ENCODE assay signal across 23 cellular contexts in genomic region chr11:111672949-111673348, GRCh38.
"Had no signal": no experiment of that assay in that cellular context is flagged by ENCODE, and none has a peak within 500 bp of the region (broad histone marks: within the 10 kb centered on the region; RNA-seq: fewer than 3 reads in every experiment).

No MANE protein-coding gene starts in this region.

- H3K27me3 ChIP-seq: brain microvascular endothelial cell, cardiac muscle cell, MG63, Peyer's patch, SJSA1 had no signal

- H3K4me3 ChIP-seq: cardiac muscle cell, MG63, Peyer's patch, SJSA1 had no signal

- ATAC-seq: activated CD4-positive, CD25-positive, alpha-beta regulatory T cell treated with anti-CD3 and anti-CD28 coated beads, Interleukin-2, amount 50 U/mL, for 24 hours; activated CD8-positive, alpha-beta T cell treated with anti-CD3 and anti-CD28 coated beads, Interleukin-2, amount 10 ng/mL, durations not matched to agents 7 days and 5 days; SK-N-SH treated with all-trans-retinoic acid at 6 μM for 48 hours had no signal

- H3K9me3 ChIP-seq: MG63, Peyer's patch, SJSA1 had no signal

- DNase-seq: activated CD4-positive, alpha-beta T cell treated with anti-CD3 and anti-CD28 coated beads, Interleukin-2, amount 10 ng/mL, durations not matched to agents 24 days and 14 days; activated CD8-positive, alpha-beta T cell treated with anti-CD3 and anti-CD28 coated beads, Interleukin-2, amount 10 ng/mL, durations not matched to agents 7 days and 5 days; activated T-cell treated with anti-CD3 and anti-CD28 coated beads, Interleukin-2, amount 50 U/mL, for 48 hours; brain microvascular endothelial cell; cerebellar nuclear complex; MG63; MV-4-11; NCI-H1092 treated with DMSO at 0.1 percent for 48 hours; NCI-H1417 treated with DMSO at 0.1 percent for 48 hours; NCI-H1694; NCI-H2029; NCI-H2107; NCI-H2171 treated with DMSO at 0.1 percent for 48 hours; NCI-H226; NCI-H69; Peyer's patch; SHP77; SW 1271 had no signal

- H3K9me3 Mint-ChIP-seq: activated CD4-positive, alpha-beta T cell treated with anti-CD3 and anti-CD28 coated beads, Interleukin-2, amount 10 ng/mL, durations not matched to agents 24 days and 14 days; activated naive CD4-positive, alpha-beta T cell treated with anti-CD3 and anti-CD28 coated beads, Interleukin-2, amount 50 U/mL, for 24 hours had no signal

- H3K27me3 Mint-ChIP-seq: activated CD4-positive, alpha-beta T cell treated with anti-CD3 and anti-CD28 coated beads, Interleukin-2, amount 10 ng/mL, durations not matched to agents 24 days and 14 days; activated naive CD4-positive, alpha-beta T cell treated with anti-CD3 and anti-CD28 coated beads, Interleukin-2, amount 50 U/mL, for 24 hours had no signal

- H3K27ac Mint-ChIP-seq: activated CD8-positive, alpha-beta T cell treated with anti-CD3 and anti-CD28 coated beads, Interleukin-2, amount 10 ng/mL, durations not matched to agents 7 days and 5 days; activated naive CD4-positive, alpha-beta T cell treated with anti-CD3 and anti-CD28 coated beads, Interleukin-2, amount 50 U/mL, for 24 hours had no signal

- H3K4me1 Mint-ChIP-seq: activated naive CD4-positive, alpha-beta T cell treated with anti-CD3 and anti-CD28 coated beads, Interleukin-2, amount 50 U/mL, for 24 hours had no signal

- H3K27ac ChIP-seq: brain microvascular endothelial cell, cardiac muscle cell, Peyer's patch, SJSA1 had no signal

- H3K4me1 ChIP-seq: Peyer's patch had no signal

- H3K4me3 Mint-ChIP-seq: activated CD4-positive, alpha-beta T cell treated with anti-CD3 and anti-CD28 coated beads, Interleukin-2, amount 10 ng/mL, durations not matched to agents 24 days and 14 days; activated CD8-positive, alpha-beta T cell treated with anti-CD3 and anti-CD28 coated beads, Interleukin-2, amount 10 ng/mL, durations not matched to agents 7 days and 5 days; activated naive CD4-positive, alpha-beta T cell treated with anti-CD3 and anti-CD28 coated beads, Interleukin-2, amount 50 U/mL, for 24 hours had no signal
